1 cellular context compared by ENCODE assay signal in the genomic region with DNA sequence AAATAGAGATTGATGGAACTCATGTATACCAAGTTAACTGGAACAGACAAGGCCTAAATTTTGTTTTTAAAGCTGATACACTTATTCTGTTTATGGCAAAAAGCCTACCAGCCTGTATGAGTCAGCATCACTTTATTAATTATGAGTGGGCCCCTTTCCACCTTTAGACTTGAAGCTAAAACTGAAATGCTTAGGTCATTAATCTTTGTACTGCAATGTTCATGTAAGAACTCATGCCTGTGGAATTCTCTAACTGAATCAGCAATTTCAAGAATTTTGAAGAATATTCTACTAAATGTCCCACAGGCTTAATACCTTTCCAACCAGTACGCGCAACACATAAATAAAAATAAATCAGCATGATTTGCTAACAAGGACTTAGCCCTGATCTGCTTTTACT.
A peak's percentile ranks its signal among the peaks of the same experiment; 100 is the strongest.
TF ChIP-seq lines count a peak whose summit lies in the region.

No MANE protein-coding gene starts in this region.

TF ChIP-seq in SK-N-SH, 30 proteins besides CTCF, POLR2A, EP300 and RAD21 (continued from another document):
- TF ChIP-seq, protein P1, sequence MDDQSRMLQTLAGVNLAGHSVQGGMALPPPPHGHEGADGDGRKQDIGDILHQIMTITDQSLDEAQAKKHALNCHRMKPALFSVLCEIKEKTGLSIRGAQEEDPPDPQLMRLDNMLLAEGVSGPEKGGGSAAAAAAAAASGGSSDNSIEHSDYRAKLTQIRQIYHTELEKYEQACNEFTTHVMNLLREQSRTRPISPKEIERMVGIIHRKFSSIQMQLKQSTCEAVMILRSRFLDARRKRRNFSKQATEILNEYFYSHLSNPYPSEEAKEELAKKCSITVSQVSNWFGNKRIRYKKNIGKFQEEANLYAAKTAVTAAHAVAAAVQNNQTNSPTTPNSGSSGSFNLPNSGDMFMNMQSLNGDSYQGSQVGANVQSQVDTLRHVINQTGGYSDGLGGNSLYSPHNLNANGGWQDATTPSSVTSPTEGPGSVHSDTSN (IDR thresholded peaks at IDR 0.05): peak; percentile 82
- TF ChIP-seq, protein P2, sequence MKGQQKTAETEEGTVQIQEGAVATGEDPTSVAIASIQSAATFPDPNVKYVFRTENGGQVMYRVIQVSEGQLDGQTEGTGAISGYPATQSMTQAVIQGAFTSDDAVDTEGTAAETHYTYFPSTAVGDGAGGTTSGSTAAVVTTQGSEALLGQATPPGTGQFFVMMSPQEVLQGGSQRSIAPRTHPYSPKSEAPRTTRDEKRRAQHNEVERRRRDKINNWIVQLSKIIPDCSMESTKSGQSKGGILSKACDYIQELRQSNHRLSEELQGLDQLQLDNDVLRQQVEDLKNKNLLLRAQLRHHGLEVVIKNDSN (IDR thresholded peaks at IDR 0.05; ENCODE audit: borderline replicate concordance, low read depth): no peak
- TF ChIP-seq POLR2AphosphoS5 (IDR thresholded peaks at IDR 0.05; ENCODE audit: low read depth, low read length) (peak; percentile 38; the same call in 1 of the 2 replicates), NRF1 (IDR thresholded peaks at IDR 0.05; ENCODE audit: low read depth, low read length) (no peak), CHD2 (IDR thresholded peaks at IDR 0.05; ENCODE audit: low read length, partially characterized antibody) (no peak), NFIC (IDR thresholded peaks at IDR 0.05; ENCODE audit: borderline replicate concordance) (peak; percentile 62; the same call in 1 of the 2 replicates), RFX5 (IDR thresholded peaks at IDR 0.05; ENCODE audit: low read length) (no peak), SMC3 (IDR thresholded peaks at IDR 0.05; ENCODE audit: low read depth, low read length) (no peak), FOXM1 (IDR thresholded peaks at IDR 0.05; ENCODE audit: low read depth) (no peak), YY1 (IDR thresholded peaks at IDR 0.05; ENCODE audit: low read depth) (no peak), GABPA (IDR thresholded peaks at IDR 0.05; ENCODE audit: low read depth) (no peak), GATA2 (CRISPR knock-in tag; IDR thresholded peaks at IDR 0.05) (no peak), SIN3A (IDR thresholded peaks at IDR 0.05; ENCODE audit: borderline replicate concordance, low read depth, low read length) (no peak), TAF1 (IDR thresholded peaks at IDR 0.05; ENCODE audit: borderline replicate concordance, low read depth, low read length) (no peak), TCF12 (IDR thresholded peaks at IDR 0.05) (peak; percentile 71), FOXJ3 (CRISPR knock-in tag; IDR thresholded peaks at IDR 0.05) (no peak), ELF1 (IDR thresholded peaks at IDR 0.05) (no peak), FOSL2 (IDR thresholded peaks at IDR 0.05; ENCODE audit: borderline replicate concordance, low read depth) (peak; percentile 74), RCOR1 (IDR thresholded peaks at IDR 0.05; ENCODE audit: low read length) (no peak), MEF2A (IDR thresholded peaks at IDR 0.05; ENCODE audit: borderline replicate concordance, low read depth) (peak; percentile 52), EZH2phosphoT487 (IDR thresholded peaks at IDR 0.05; ENCODE audit: borderline replicate concordance, low read depth) (no peak), MXI1 (IDR thresholded peaks at IDR 0.05; ENCODE audit: low read depth, low read length) (no peak), TEAD4 (IDR thresholded peaks at IDR 0.05; ENCODE audit: borderline replicate concordance, insufficient read depth) (peak; percentile 82), JUND (IDR thresholded peaks at IDR 0.05) (peak; percentile 76), RXRA (IDR thresholded peaks at IDR 0.05; ENCODE audit: borderline replicate concordance, low read depth) (no peak)
- TF ChIP-seq, protein P3, sequence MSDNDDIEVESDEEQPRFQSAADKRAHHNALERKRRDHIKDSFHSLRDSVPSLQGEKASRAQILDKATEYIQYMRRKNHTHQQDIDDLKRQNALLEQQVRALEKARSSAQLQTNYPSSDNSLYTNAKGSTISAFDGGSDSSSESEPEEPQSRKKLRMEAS (IDR thresholded peaks at IDR 0.05; ENCODE audit: low read depth): no peak
- TF ChIP-seq, protein P4, sequence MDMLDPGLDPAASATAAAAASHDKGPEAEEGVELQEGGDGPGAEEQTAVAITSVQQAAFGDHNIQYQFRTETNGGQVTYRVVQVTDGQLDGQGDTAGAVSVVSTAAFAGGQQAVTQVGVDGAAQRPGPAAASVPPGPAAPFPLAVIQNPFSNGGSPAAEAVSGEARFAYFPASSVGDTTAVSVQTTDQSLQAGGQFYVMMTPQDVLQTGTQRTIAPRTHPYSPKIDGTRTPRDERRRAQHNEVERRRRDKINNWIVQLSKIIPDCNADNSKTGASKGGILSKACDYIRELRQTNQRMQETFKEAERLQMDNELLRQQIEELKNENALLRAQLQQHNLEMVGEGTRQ (IDR thresholded peaks at IDR 0.05; ENCODE audit: borderline replicate concordance, low read depth, low read length): no peak
- TF ChIP-seq, protein P5, sequence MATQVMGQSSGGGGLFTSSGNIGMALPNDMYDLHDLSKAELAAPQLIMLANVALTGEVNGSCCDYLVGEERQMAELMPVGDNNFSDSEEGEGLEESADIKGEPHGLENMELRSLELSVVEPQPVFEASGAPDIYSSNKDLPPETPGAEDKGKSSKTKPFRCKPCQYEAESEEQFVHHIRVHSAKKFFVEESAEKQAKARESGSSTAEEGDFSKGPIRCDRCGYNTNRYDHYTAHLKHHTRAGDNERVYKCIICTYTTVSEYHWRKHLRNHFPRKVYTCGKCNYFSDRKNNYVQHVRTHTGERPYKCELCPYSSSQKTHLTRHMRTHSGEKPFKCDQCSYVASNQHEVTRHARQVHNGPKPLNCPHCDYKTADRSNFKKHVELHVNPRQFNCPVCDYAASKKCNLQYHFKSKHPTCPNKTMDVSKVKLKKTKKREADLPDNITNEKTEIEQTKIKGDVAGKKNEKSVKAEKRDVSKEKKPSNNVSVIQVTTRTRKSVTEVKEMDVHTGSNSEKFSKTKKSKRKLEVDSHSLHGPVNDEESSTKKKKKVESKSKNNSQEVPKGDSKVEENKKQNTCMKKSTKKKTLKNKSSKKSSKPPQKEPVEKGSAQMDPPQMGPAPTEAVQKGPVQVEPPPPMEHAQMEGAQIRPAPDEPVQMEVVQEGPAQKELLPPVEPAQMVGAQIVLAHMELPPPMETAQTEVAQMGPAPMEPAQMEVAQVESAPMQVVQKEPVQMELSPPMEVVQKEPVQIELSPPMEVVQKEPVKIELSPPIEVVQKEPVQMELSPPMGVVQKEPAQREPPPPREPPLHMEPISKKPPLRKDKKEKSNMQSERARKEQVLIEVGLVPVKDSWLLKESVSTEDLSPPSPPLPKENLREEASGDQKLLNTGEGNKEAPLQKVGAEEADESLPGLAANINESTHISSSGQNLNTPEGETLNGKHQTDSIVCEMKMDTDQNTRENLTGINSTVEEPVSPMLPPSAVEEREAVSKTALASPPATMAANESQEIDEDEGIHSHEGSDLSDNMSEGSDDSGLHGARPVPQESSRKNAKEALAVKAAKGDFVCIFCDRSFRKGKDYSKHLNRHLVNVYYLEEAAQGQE (IDR thresholded peaks at IDR 0.05; ENCODE audit: low read depth, low read length): no peak
- TF ChIP-seq, protein P6, sequence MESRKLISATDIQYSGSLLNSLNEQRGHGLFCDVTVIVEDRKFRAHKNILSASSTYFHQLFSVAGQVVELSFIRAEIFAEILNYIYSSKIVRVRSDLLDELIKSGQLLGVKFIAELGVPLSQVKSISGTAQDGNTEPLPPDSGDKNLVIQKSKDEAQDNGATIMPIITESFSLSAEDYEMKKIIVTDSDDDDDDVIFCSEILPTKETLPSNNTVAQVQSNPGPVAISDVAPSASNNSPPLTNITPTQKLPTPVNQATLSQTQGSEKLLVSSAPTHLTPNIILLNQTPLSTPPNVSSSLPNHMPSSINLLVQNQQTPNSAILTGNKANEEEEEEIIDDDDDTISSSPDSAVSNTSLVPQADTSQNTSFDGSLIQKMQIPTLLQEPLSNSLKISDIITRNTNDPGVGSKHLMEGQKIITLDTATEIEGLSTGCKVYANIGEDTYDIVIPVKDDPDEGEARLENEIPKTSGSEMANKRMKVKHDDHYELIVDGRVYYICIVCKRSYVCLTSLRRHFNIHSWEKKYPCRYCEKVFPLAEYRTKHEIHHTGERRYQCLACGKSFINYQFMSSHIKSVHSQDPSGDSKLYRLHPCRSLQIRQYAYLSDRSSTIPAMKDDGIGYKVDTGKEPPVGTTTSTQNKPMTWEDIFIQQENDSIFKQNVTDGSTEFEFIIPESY (IDR thresholded peaks at IDR 0.05; ENCODE audit: borderline replicate concordance, low read depth): peak; percentile 35; the same call in 1 of the 2 replicates
